35 cellular contexts compared by ENCODE assay signal in genomic region chr20:60535211-60535610, GRCh38.
"Had no signal": no experiment of that assay in that cellular context is flagged by ENCODE, and none has a peak within 500 bp of the region (broad histone marks: within the 10 kb centered on the region; RNA-seq: fewer than 3 reads in every experiment).

No MANE protein-coding gene starts in this region.

- ATAC-seq: activated CD8-positive, alpha-beta memory T cell treated with anti-CD3 and anti-CD28 coated beads, Interleukin-2, amount 10 ng/mL, durations not matched to agents 7 days and 5 days; activated naive CD8-positive, alpha-beta T cell treated with anti-CD3 and anti-CD28 coated beads, Interleukin-2, amount 50 U/mL, for 24 hours; Panc1; SK-N-SH treated with all-trans-retinoic acid at 6 μM for 48 hours had no signal

- H3K27me3 Mint-ChIP-seq: activated CD8-positive, alpha-beta memory T cell treated with anti-CD3 and anti-CD28 coated beads, Interleukin-2, amount 10 ng/mL, durations not matched to agents 7 days and 5 days; activated naive CD4-positive, alpha-beta T cell treated with anti-CD3 and anti-CD28 coated beads, Interleukin-2, amount 10 ng/mL, durations not matched to agents 7 days and 5 days had no signal

- H3K27ac Mint-ChIP-seq: activated CD4-positive, alpha-beta memory T cell treated with anti-CD3 and anti-CD28 coated beads, Interleukin-2, amount 10 ng/mL, durations not matched to agents 7 days and 5 days; activated CD8-positive, alpha-beta memory T cell treated with anti-CD3 and anti-CD28 coated beads, Interleukin-2, amount 10 ng/mL, durations not matched to agents 7 days and 5 days; activated naive CD4-positive, alpha-beta T cell treated with anti-CD3 and anti-CD28 coated beads, Interleukin-2, amount 10 ng/mL, durations not matched to agents 7 days and 5 days; activated naive CD8-positive, alpha-beta T cell; activated naive CD8-positive, alpha-beta T cell treated with anti-CD3 and anti-CD28 coated beads, Interleukin-2, amount 50 U/mL, for 24 hours; brain had no signal

- H3K36me3 ChIP-seq: WERI-Rb-1 had no signal

- H3K4me3 Mint-ChIP-seq: activated CD4-positive, alpha-beta memory T cell treated with anti-CD3 and anti-CD28 coated beads, Interleukin-2, amount 10 ng/mL, durations not matched to agents 7 days and 5 days; activated CD8-positive, alpha-beta memory T cell treated with anti-CD3 and anti-CD28 coated beads, Interleukin-2, amount 10 ng/mL, durations not matched to agents 7 days and 5 days; activated naive CD4-positive, alpha-beta T cell treated with anti-CD3 and anti-CD28 coated beads, Interleukin-2, amount 10 ng/mL, durations not matched to agents 7 days and 5 days; activated naive CD8-positive, alpha-beta T cell; activated naive CD8-positive, alpha-beta T cell treated with anti-CD3 and anti-CD28 coated beads, Interleukin-2, amount 50 U/mL, for 24 hours; brain had no signal

- H3K4me1 Mint-ChIP-seq: activated CD4-positive, alpha-beta memory T cell treated with anti-CD3 and anti-CD28 coated beads, Interleukin-2, amount 10 ng/mL, durations not matched to agents 7 days and 5 days; activated CD8-positive, alpha-beta memory T cell treated with anti-CD3 and anti-CD28 coated beads, Interleukin-2, amount 10 ng/mL, durations not matched to agents 7 days and 5 days; activated naive CD4-positive, alpha-beta T cell treated with anti-CD3 and anti-CD28 coated beads, Interleukin-2, amount 10 ng/mL, durations not matched to agents 7 days and 5 days; activated naive CD8-positive, alpha-beta T cell treated with anti-CD3 and anti-CD28 coated beads, Interleukin-2, amount 50 U/mL, for 24 hours; brain had no signal

- H3K27ac ChIP-seq: WERI-Rb-1 had no signal

- DNase-seq: activated CD4-positive, alpha-beta memory T cell treated with anti-CD3 and anti-CD28 coated beads, Interleukin-2, amount 10 ng/mL, durations not matched to agents 7 days and 5 days; activated CD4-positive, alpha-beta T cell treated with anti-CD3 and anti-CD28 coated beads for 1 hour; activated CD4-positive, alpha-beta T cell treated with anti-CD3 and anti-CD28 coated beads for 48 hours; activated CD4-positive, CD25-positive, alpha-beta regulatory T cell; activated CD8-positive, alpha-beta memory T cell treated with anti-CD3 and anti-CD28 coated beads for 24 hours; activated CD8-positive, alpha-beta memory T cell treated with anti-CD3 and anti-CD28 coated beads, Interleukin-2, amount 10 ng/mL, durations not matched to agents 7 days and 5 days; activated CD8-positive, alpha-beta memory T cell treated with anti-CD3 and anti-CD28 coated beads, Interleukin-2, amount 50 U/mL, for 48 hours; activated effector memory CD4-positive, alpha-beta T cell treated with Interleukin-2 at 50 U/mL for 16 hours; activated naive CD4-positive, alpha-beta T cell treated with anti-CD3 and anti-CD28 coated beads, Interleukin-2, amount 10 ng/mL, durations not matched to agents 7 days and 5 days; activated naive CD8-positive, alpha-beta T cell treated with anti-CD3 and anti-CD28 coated beads, Interleukin-2, amount 50 U/mL, for 24 hours; activated T-cell treated with anti-CD3 and anti-CD28 coated beads, Interleukin-2, amount 50 U/mL, for 48 hours; anterior cingulate cortex; caudate nucleus; cerebellar nuclear complex; Kasumi-1; MM.1S; NCI-H1092 treated with DMSO at 0.1 percent for 48 hours; NCI-H1417; NCI-H146; NCI-H187; NCI-H2029 treated with DMSO at 0.1 percent for 48 hours; NCI-H2107; NCI-H2171; NCI-H226; NCI-H446 treated with DMSO at 0.1 percent for 48 hours; NCI-H524; SHP77 treated with DMSO at 0.1 percent for 48 hours; T-helper 1 cell; T-helper 2 cell; T-helper 9 cell; WERI-Rb-1 had no signal

- H3K36me3 Mint-ChIP-seq: activated CD8-positive, alpha-beta memory T cell treated with anti-CD3 and anti-CD28 coated beads, Interleukin-2, amount 10 ng/mL, durations not matched to agents 7 days and 5 days; activated naive CD4-positive, alpha-beta T cell treated with anti-CD3 and anti-CD28 coated beads, Interleukin-2, amount 10 ng/mL, durations not matched to agents 7 days and 5 days; activated naive CD8-positive, alpha-beta T cell; brain had no signal

- H3K9me3 Mint-ChIP-seq: activated CD4-positive, alpha-beta memory T cell treated with anti-CD3 and anti-CD28 coated beads, Interleukin-2, amount 10 ng/mL, durations not matched to agents 7 days and 5 days; activated naive CD4-positive, alpha-beta T cell treated with anti-CD3 and anti-CD28 coated beads, Interleukin-2, amount 10 ng/mL, durations not matched to agents 7 days and 5 days; activated naive CD8-positive, alpha-beta T cell treated with anti-CD3 and anti-CD28 coated beads, Interleukin-2, amount 50 U/mL, for 24 hours; brain had no signal
